20 cellular contexts compared by ENCODE assay signal in the genomic region with DNA sequence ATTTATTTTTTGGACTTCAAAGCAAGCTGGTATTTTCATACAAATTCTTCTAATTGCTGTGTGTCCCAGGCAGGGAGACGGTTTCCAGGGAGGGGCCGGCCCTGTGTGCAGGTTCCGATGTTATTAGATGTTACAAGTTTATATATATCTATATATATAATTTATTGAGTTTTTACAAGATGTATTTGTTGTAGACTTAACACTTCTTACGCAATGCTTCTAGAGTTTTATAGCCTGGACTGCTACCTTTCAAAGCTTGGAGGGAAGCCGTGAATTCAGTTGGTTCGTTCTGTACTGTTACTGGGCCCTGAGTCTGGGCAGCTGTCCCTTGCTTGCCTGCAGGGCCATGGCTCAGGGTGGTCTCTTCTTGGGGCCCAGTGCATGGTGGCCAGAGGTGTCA. TPM values are rescaled to one million over a fixed set of nuclear protein-coding genes. Genes with fewer than 3 reads are reported as not detected.
"Had no signal": no experiment of that assay in that cellular context is flagged by ENCODE, and none has a peak within 500 bp of the region (broad histone marks: within the 10 kb centered on the region; RNA-seq: fewer than 3 reads in every experiment).

No MANE protein-coding gene starts in this region.

- DNase-seq: activated CD4-positive, alpha-beta T cell treated with anti-CD3 and anti-CD28 coated beads, Interleukin-2, amount 10 ng/mL, durations not matched to agents 7 days and 5 days; activated CD8-positive, alpha-beta T cell treated with anti-CD3 and anti-CD28 coated beads, Interleukin-2, amount 10 ng/mL, durations not matched to agents 7 days and 5 days; activated gamma-delta T cell treated with Interleukin-2 at 50 U/mL for 16 hours; anterior cingulate cortex; body of pancreas; caudate nucleus; dermis blood vessel endothelial cell; effector CD8-positive, alpha-beta T cell; erythroblast; foreskin melanocyte; glutamatergic neuron; immature natural killer cell; left ventricle myocardium inferior; natural killer cell; spleen; stimulated activated CD4-positive, alpha-beta T cell treated with anti-CD3 and anti-CD28 coated beads, Interleukin-4, amount 100 ng/mL, for 24 hours; stimulated activated naive CD4-positive, alpha-beta T cell treated with Interleukin-2 at 50 U/mL for 16 hours had no signal

- H3K4me3 ChIP-seq: body of pancreas, hepatocyte, left ventricle myocardium inferior, psoas muscle, right atrium auricular region, spleen had no signal

- H2AFZ ChIP-seq: hepatocyte had no signal

- H3K4me2 ChIP-seq: hepatocyte had no signal

- H3K27me3 ChIP-seq: body of pancreas, hepatocyte, right atrium auricular region, spleen had no signal

- H3K4me1 ChIP-seq: left ventricle myocardium inferior, psoas muscle, right atrium auricular region had no signal

- H3K27ac ChIP-seq: hepatocyte, left ventricle myocardium inferior, psoas muscle, right atrium auricular region, spleen had no signal

- H3K9me3 ChIP-seq: body of pancreas, left ventricle myocardium inferior, psoas muscle, right atrium auricular region, spleen had no signal

- ATAC-seq: activated CD8-positive, alpha-beta T cell treated with anti-CD3 and anti-CD28 coated beads, Interleukin-2, amount 10 ng/mL, durations not matched to agents 7 days and 5 days; body of pancreas; natural killer cell; psoas muscle had no signal

- H3K79me2 ChIP-seq: hepatocyte had no signal

RNA-seq across cellular contexts. Expression of a gene that starts 15.3 kb away (rescaled TPM):
- total RNA-seq: natural killer cell had no signal
